In genomic region chr12:19084547-19084946, GRCh38 we compare ENCODE assay signal across 27 cellular contexts.
"Had no signal": no experiment of that assay in that cellular context is flagged by ENCODE, and none has a peak within 500 bp of the region (broad histone marks: within the 10 kb centered on the region; RNA-seq: fewer than 3 reads in every experiment).

No MANE protein-coding gene starts in this region.

- ATAC-seq: effector memory CD8-positive, alpha-beta T cell; gastrocnemius medialis; gastroesophageal sphincter; heart left ventricle; heart right ventricle had no signal

- H3K4me3 ChIP-seq: colonic mucosa, coronary artery, dorsolateral prefrontal cortex, esophagus muscularis mucosa, esophagus squamous epithelium, gastrocnemius medialis, gastroesophageal sphincter, heart left ventricle, heart right ventricle had no signal

- H3K9me3 ChIP-seq: colonic mucosa, esophagus squamous epithelium, gastrocnemius medialis, gastroesophageal sphincter had no signal

- H3K36me3 ChIP-seq: colonic mucosa, esophagus muscularis mucosa, esophagus squamous epithelium, gastrocnemius medialis, gastroesophageal sphincter, heart left ventricle, heart right ventricle had no signal

- H3K27ac Mint-ChIP-seq: dendritic cell treated with granulocyte-macrophage colony-stimulating factor and Interleukin-4, amounts not matched to agents 40 ng/mL and 50 ng/mL, for 4 days; effector memory CD8-positive, alpha-beta T cell; endodermal cell had no signal

- H3K27me3 ChIP-seq: colonic mucosa, esophagus muscularis mucosa, esophagus squamous epithelium, foreskin keratinocyte, gastrocnemius medialis, gastroesophageal sphincter, heart left ventricle, heart right ventricle had no signal

- DNase-seq: colonic mucosa; cortex of kidney; dermis blood vessel endothelial cell; dorsolateral prefrontal cortex; effector CD4-positive, alpha-beta T cell; effector CD8-positive, alpha-beta T cell; effector memory CD4-positive, alpha-beta T cell; effector memory CD8-positive, alpha-beta T cell; endodermal cell; erythroblast; esophagus squamous epithelium; foreskin melanocyte; gastrocnemius medialis; glutamatergic neuron; head of caudate nucleus; heart left ventricle; heart right ventricle had no signal

- H3K4me1 ChIP-seq: colonic mucosa, esophagus muscularis mucosa, esophagus squamous epithelium, foreskin keratinocyte, gastrocnemius medialis, gastroesophageal sphincter, heart left ventricle, heart right ventricle had no signal

- H3K4me1 Mint-ChIP-seq: endodermal cell had no signal

- H3K27ac ChIP-seq: colonic mucosa, coronary artery, dorsolateral prefrontal cortex, epithelial cell of prostate, esophagus muscularis mucosa, foreskin keratinocyte, gastrocnemius medialis, gastroesophageal sphincter, heart left ventricle, heart right ventricle had no signal

- H3K9me3 Mint-ChIP-seq: effector memory CD8-positive, alpha-beta T cell had no signal

- H3K4me3 Mint-ChIP-seq: dendritic cell treated with granulocyte-macrophage colony-stimulating factor and Interleukin-4, amounts not matched to agents 40 ng/mL and 50 ng/mL, for 4 days; effector memory CD8-positive, alpha-beta T cell; endodermal cell had no signal

- H3K27me3 Mint-ChIP-seq: dendritic cell treated with granulocyte-macrophage colony-stimulating factor and Interleukin-4, amounts not matched to agents 40 ng/mL and 50 ng/mL, for 4 days had no signal

- FAIRE-seq: colon, endometrium, endothelial cell of umbilical vein, frontal cortex had no signal
